ENCODE assay signal across 22 cellular contexts in the genomic region with DNA sequence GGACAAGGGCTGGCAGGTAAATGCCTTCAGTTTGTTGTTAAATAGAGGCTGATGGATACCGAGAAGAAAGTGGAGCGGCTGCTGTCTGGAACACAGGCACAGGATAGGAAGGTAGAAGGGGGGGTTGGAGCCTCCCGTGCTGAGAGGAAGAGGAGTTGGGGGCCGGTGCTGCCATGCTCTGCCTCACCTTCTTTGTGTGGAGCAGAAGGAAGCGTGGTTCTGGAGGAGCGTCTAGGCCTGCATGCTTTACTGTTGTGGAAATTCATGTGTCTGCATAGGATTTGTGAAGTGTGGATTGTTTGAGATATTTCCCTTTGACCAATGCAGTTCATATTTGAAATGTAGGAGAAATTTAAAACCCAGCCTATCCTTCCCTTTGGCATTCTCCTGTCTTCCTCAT.
"Had no signal": no experiment of that assay in that cellular context is flagged by ENCODE, and none has a peak within 500 bp of the region (broad histone marks: within the 10 kb centered on the region; RNA-seq: fewer than 3 reads in every experiment).

No MANE protein-coding gene starts in this region.

- H3K9ac ChIP-seq: parathyroid adenoma had no signal

- H3K9me3 ChIP-seq: esophagus muscularis mucosa, psoas muscle, spleen, tibial artery, upper lobe of left lung, uterus had no signal

- H3K4me3 Mint-ChIP-seq: central memory CD8-positive, alpha-beta T cell; naive thymus-derived CD4-positive, alpha-beta T cell had no signal

- H3K4me2 ChIP-seq: hepatocyte had no signal

- H3K9me3 Mint-ChIP-seq: central memory CD8-positive, alpha-beta T cell; naive thymus-derived CD4-positive, alpha-beta T cell had no signal

- H2AFZ ChIP-seq: hepatocyte, parathyroid adenoma had no signal

- H3K27ac ChIP-seq: epithelial cell of prostate, esophagus muscularis mucosa, hepatocyte, parathyroid adenoma, psoas muscle, spleen, tibial artery, upper lobe of left lung, uterus had no signal

- H3K4me3 ChIP-seq: esophagus muscularis mucosa, hepatocyte, psoas muscle, spleen, tibial artery, upper lobe of left lung, uterus had no signal

- H3K36me3 ChIP-seq: uterus had no signal

- ATAC-seq: naive thymus-derived CD4-positive, alpha-beta T cell; psoas muscle; sciatic nerve had no signal

- H3K27me3 Mint-ChIP-seq: central memory CD8-positive, alpha-beta T cell; naive thymus-derived CD4-positive, alpha-beta T cell had no signal

- H3K27me3 ChIP-seq: esophagus muscularis mucosa, hepatocyte, spleen, tibial artery, upper lobe of left lung, uterus had no signal

- H3K4me1 ChIP-seq: parathyroid adenoma, spleen had no signal

- H3K4me1 Mint-ChIP-seq: central memory CD8-positive, alpha-beta T cell had no signal

- DNase-seq: effector memory CD4-positive, alpha-beta T cell; foreskin fibroblast; head of caudate nucleus; kidney glomerular epithelial cell; naive thymus-derived CD4-positive, alpha-beta T cell; occipital lobe; psoas muscle; retina; spleen; stimulated activated CD4-positive, alpha-beta T cell treated with anti-CD3 and anti-CD28 coated beads, Interleukin-15, amount 100 ng/mL, for 24 hours; stimulated activated CD4-positive, alpha-beta T cell treated with anti-CD3 and anti-CD28 coated beads, Interleukin-1b, Interleukin-23, amount 100 ng/mL, for 48 hours; stimulated activated CD4-positive, alpha-beta T cell treated with anti-CD3 and anti-CD28 coated beads, Interleukin-4, amount 100 ng/mL, for 24 hours; stimulated activated naive CD4-positive, alpha-beta T cell; tibial artery; upper lobe of left lung; uterus had no signal
